In the genomic region with DNA sequence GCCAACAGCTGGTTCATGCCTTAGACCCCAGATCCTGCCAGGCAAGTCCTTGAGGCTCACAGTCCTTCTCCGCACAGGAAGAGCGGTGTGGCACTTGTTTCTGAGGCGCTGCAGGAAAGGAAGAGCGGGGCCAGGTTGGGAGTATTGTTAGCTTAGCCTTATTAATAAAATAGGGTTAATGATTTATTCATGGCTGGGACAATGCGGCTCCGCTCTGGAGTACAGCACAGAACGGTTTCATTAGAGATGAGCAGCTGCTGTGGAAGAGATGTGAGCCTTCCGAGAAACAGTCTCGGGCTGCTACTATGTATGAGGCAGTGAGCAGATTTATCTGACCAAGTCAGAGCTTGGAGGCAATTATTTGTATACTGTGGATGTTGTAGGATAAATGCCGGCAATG, we compare ENCODE assay signal across 22 cellular contexts.
A peak's percentile ranks its signal among the peaks of the same experiment; 100 is the strongest.
DNase-seq lines count a peak whose midpoint lies in the region; FAIRE-seq and TF ChIP-seq lines count a peak whose summit lies in the region.
"Had no signal": no experiment of that assay in that cellular context is flagged by ENCODE, and none has a peak within 500 bp of the region (broad histone marks: within the 10 kb centered on the region; RNA-seq: fewer than 3 reads in every experiment).

No MANE protein-coding gene starts in this region.

- H3K4me1 ChIP-seq in tibial artery = peaks cover 0 to 21% (median 1%) of the 10 kb centered on the region in 4 donors

- no peak for FAIRE-seq in frontal cortex (lab: Jason Lieb, UNC)
- FAIRE-seq: A204.1 had no signal

- intact Hi-C loops in tibial artery (cut with DNase I; ENCODE audit: low total_unique reads) = no loop called here

- H3K27ac ChIP-seq in brain microvascular endothelial cell (no peak overlapping the region), tibial artery (no peak overlapping the region)
- H3K27ac ChIP-seq: C4-2B, RWPE1 had no signal

- no peaks in the 10 kb centered on the region for H3K36me3 ChIP-seq in brain microvascular endothelial cell (replicated peaks)
- no peaks in the 10 kb centered on the region for H3K36me3 ChIP-seq in tibial artery

- no peak overlapping the region for H3K4me3 ChIP-seq in brain microvascular endothelial cell (ENCODE audit: low read depth, low read length)
- no peak overlapping the region for H3K4me3 ChIP-seq in tibial artery

- DNase-seq in D341Med (ENCODE audit: low spot score) (peak; percentile 49), NCI-H526 treated with DMSO at 0.1 percent for 48 hours (lab: John Stamatoyannopoulos, UW) (peak; percentile 74), kidney tubule cell (ENCODE audit: low spot score) (peak; percentile 32), renal cortical epithelial cell (ENCODE audit: low read depth) (peak; percentile 45), brain microvascular endothelial cell (no peak), tibial artery (no peak), frontal cortex (ENCODE audit: low spot score in 2 of 2) (no peak)
- no peak for DNase-seq in stimulated activated CD4-positive, alpha-beta T cell treated with anti-CD3 and anti-CD28 coated beads, Interleukin-15, amount 100 ng/mL, for 24 hours
- DNase-seq: DMS79 treated with DMSO at 0.1 percent for 48 hours, H7, HFFc6, KG1, NCI-H1092 treated with DMSO at 0.1 percent for 48 hours, NCI-H1436 treated with DMSO at 0.1 percent for 48 hours, NCI-H1930, NCI-H446, NCI-H69, SHP77 treated with DMSO at 0.1 percent for 48 hours, SK-N-SH had no signal

- TF ChIP-seq CTCF in brain microvascular endothelial cell (IDR thresholded peaks at IDR 0.05; ENCODE audit: low read depth, low read length, missing control alignments) = no peak
- TF ChIP-seq CTCF in tibial artery (IDR thresholded peaks at IDR 0.05) = no peak

- no peaks in the 10 kb centered on the region for H3K27me3 ChIP-seq in brain microvascular endothelial cell (replicated peaks)
- no peaks in the 10 kb centered on the region for H3K27me3 ChIP-seq in tibial artery

- in situ Hi-C loops in brain microvascular endothelial cell (cut with HindIII; ENCODE audit: low pct_ligation_motif_present, low sequenced_read_pairs) = no loop called here

- H3K9me3 ChIP-seq in tibial artery = no peaks in the 10 kb centered on the region
- H3K9me3 ChIP-seq: SK-N-SH had no signal

Comparison
In these comparisons a context has a peak if more than half of its experiments do, and no peak if none do; other contexts are left out.
1. DNase-seq: peak in D341Med (single experiment), NCI-H526 treated with DMSO at 0.1 percent for 48 hours (single experiment), kidney tubule cell (single experiment) and renal cortical epithelial cell (single experiment); none in brain microvascular endothelial cell (single experiment), stimulated activated CD4-positive, alpha-beta T cell treated with anti-CD3 and anti-CD28 coated beads, Interleukin-15, amount 100 ng/mL, for 24 hours (single experiment), tibial artery (0 of 2) and frontal cortex (0 of 2).